Comparison of ENCODE assay signal across 1 cellular context in the genomic region with DNA sequence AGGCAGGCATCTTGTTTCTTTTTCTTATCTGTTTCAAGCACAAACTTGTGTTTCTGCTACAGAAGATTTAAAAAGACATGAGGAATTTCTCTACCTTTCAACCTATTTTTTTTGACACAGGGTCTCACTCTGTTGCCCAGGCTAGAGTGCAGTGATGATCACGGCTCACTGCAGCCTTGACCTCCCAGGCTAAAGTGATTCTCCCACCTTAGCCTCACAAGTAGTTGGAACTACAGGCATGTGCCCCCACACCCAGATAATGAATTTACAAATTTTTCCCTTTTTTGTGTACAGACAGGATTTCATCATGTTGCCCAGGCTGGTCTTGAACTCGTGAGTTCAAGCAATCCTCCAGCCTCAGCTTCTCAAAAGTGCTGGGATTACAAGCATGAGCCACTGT.
TF ChIP-seq lines count a peak whose summit lies in the region.

No MANE protein-coding gene starts in this region.

TF ChIP-seq in SK-N-SH treated with all-trans-retinoic acid at 6 μM for 48 hours, 23 proteins besides CTCF, POLR2A, EP300 and RAD21 (continued from another document):
- TF ChIP-seq, protein P1, sequence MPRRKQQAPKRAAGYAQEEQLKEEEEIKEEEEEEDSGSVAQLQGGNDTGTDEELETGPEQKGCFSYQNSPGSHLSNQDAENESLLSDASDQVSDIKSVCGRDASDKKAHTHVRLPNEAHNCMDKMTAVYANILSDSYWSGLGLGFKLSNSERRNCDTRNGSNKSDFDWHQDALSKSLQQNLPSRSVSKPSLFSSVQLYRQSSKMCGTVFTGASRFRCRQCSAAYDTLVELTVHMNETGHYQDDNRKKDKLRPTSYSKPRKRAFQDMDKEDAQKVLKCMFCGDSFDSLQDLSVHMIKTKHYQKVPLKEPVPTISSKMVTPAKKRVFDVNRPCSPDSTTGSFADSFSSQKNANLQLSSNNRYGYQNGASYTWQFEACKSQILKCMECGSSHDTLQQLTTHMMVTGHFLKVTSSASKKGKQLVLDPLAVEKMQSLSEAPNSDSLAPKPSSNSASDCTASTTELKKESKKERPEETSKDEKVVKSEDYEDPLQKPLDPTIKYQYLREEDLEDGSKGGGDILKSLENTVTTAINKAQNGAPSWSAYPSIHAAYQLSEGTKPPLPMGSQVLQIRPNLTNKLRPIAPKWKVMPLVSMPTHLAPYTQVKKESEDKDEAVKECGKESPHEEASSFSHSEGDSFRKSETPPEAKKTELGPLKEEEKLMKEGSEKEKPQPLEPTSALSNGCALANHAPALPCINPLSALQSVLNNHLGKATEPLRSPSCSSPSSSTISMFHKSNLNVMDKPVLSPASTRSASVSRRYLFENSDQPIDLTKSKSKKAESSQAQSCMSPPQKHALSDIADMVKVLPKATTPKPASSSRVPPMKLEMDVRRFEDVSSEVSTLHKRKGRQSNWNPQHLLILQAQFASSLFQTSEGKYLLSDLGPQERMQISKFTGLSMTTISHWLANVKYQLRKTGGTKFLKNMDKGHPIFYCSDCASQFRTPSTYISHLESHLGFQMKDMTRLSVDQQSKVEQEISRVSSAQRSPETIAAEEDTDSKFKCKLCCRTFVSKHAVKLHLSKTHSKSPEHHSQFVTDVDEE (CRISPR knock-in tag; IDR thresholded peaks at IDR 0.05) = no peak
- TF ChIP-seq, protein P2, sequence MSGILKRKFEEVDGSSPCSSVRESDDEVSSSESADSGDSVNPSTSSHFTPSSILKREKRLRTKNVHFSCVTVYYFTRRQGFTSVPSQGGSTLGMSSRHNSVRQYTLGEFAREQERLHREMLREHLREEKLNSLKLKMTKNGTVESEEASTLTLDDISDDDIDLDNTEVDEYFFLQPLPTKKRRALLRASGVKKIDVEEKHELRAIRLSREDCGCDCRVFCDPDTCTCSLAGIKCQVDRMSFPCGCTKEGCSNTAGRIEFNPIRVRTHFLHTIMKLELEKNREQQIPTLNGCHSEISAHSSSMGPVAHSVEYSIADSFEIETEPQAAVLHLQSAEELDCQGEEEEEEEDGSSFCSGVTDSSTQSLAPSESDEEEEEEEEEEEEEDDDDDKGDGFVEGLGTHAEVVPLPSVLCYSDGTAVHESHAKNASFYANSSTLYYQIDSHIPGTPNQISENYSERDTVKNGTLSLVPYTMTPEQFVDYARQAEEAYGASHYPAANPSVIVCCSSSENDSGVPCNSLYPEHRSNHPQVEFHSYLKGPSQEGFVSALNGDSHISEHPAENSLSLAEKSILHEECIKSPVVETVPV (CRISPR knock-in tag; IDR thresholded peaks at IDR 0.05) = no peak
- TF ChIP-seq, protein P3, sequence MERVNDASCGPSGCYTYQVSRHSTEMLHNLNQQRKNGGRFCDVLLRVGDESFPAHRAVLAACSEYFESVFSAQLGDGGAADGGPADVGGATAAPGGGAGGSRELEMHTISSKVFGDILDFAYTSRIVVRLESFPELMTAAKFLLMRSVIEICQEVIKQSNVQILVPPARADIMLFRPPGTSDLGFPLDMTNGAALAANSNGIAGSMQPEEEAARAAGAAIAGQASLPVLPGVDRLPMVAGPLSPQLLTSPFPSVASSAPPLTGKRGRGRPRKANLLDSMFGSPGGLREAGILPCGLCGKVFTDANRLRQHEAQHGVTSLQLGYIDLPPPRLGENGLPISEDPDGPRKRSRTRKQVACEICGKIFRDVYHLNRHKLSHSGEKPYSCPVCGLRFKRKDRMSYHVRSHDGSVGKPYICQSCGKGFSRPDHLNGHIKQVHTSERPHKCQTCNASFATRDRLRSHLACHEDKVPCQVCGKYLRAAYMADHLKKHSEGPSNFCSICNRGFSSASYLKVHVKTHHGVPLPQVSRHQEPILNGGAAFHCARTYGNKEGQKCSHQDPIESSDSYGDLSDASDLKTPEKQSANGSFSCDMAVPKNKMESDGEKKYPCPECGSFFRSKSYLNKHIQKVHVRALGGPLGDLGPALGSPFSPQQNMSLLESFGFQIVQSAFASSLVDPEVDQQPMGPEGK (CRISPR knock-in tag; IDR thresholded peaks at IDR 0.05; ENCODE audit: borderline replicate concordance) = no peak
- TF ChIP-seq ZFP30 (CRISPR knock-in tag; IDR thresholded peaks at IDR 0.05) = no peak
- no peak for TF ChIP-seq GLIS3 (CRISPR knock-in tag; IDR thresholded peaks at IDR 0.05)
